Comparison of ENCODE assay signal across 8 cellular contexts in genomic region chr5:179658179-179658856, GRCh38. TPM values are rescaled to one million over a fixed set of nuclear protein-coding genes. Genes with fewer than 3 reads are reported as not detected.
A peak's percentile ranks its signal among the peaks of the same experiment; 100 is the strongest.
DNase-seq lines count a peak whose midpoint lies in the region; ATAC-seq and TF ChIP-seq lines count a peak whose summit lies in the region.
"Not testable (repeated sequence)": the region's sequence is repeated elsewhere in the genome, so short reads cannot be mapped to it uniquely, and the experiment has no call there.

No MANE protein-coding gene starts in this region.

- not testable (repeated sequence) for TF ChIP-seq CTCF in AG09319 (IDR thresholded peaks at IDR 0.05; ENCODE audit: low read depth, low read length); NB4 (IDR thresholded peaks at IDR 0.05; ENCODE audit: low read depth, low read length); WERI-Rb-1 (IDR thresholded peaks at IDR 0.05; ENCODE audit: low read depth, low read length)

- H3K36me3 ChIP-seq in WERI-Rb-1: not testable (repeated sequence)

- not testable (repeated sequence) for TF ChIP-seq POLR2A in NB4 (IDR thresholded peaks at IDR 0.05; ENCODE audit: extremely low read depth, insufficient read length)

- H3K27me3 ChIP-seq in WERI-Rb-1 (ENCODE audit: insufficient read depth, low read depth, severe bottlenecking): not testable (repeated sequence)

- DNase-seq in AG09319 (ENCODE audit: extremely low read depth, low read depth) (peak; percentile 4), NB4 (ENCODE audit: low read depth) (peak; percentile 72), dedifferentiated amniotic fluid mesenchymal stem cell (ENCODE audit: extremely low spot score) (peak; percentile 36), iris pigment epithelial cell (ENCODE audit: low read depth) (peak; percentile 75), renal cortical epithelial cell (ENCODE audit: low read depth) (peak; percentile 25)
- DNase-seq in WERI-Rb-1: not testable (repeated sequence)

- ATAC-seq in GM18873 (IDR thresholded peaks at IDR 0.05; ENCODE audit: low FRiP score, unreplicated experiment) (peak; percentile 59), HG02840 (IDR thresholded peaks at IDR 0.05; ENCODE audit: low FRiP score, unreplicated experiment) (peak; percentile 55)

- not testable (repeated sequence) for H3K27ac ChIP-seq in WERI-Rb-1

- H3K9me3 ChIP-seq in WERI-Rb-1 (ENCODE audit: severe bottlenecking): not testable (repeated sequence)

- H3K4me3 ChIP-seq in NB4 (ENCODE audit: low read depth, low read length) (peak overlapping the region; percentile 77), WERI-Rb-1 (ENCODE audit: low read depth, low read length) (peak overlapping the region; percentile 40)

RNA-seq across cellular contexts. Expression of gene CBY3, which starts 22.5 kb away (rescaled TPM):
- not detected in 2 replicates for total RNA-seq in renal cortical epithelial cell

RNA-seq across cellular contexts. Expression of gene HNRNPH1, which starts 34.8 kb away (rescaled TPM):
- total RNA-seq in renal cortical epithelial cell: 283 and 735 TPM in 2 replicates

RNA-seq across cellular contexts. Expression of gene CANX, which starts 40.4 kb away (rescaled TPM):
- total RNA-seq in renal cortical epithelial cell: 755 and 1,435 TPM in 2 replicates
